8 cellular contexts compared by ENCODE assay signal in genomic region chr1:198678901-198679329, GRCh38. TPM values are rescaled to one million over a fixed set of nuclear protein-coding genes. Genes with fewer than 3 reads are reported as not detected.
DNase-seq lines count a peak whose midpoint lies in the region; ATAC-seq, FAIRE-seq and TF ChIP-seq lines count a peak whose summit lies in the region.

No MANE protein-coding gene starts in this region.

- peak; percentile 44 for ATAC-seq in GM21786 (IDR thresholded peaks at IDR 0.05; ENCODE audit: unreplicated experiment)
- peak; percentile 12 to 32 (median 28) for ATAC-seq in T-cell (replicated peaks in 1 of 4)
- ATAC-seq in natural killer cell treated with Interleukin-12 subunit alpha and Interleukin-12 subunit beta and Interleukin-15 and Interleukin-18, amount 100 ng/mL, for 72 hours = peak; percentile 20 to 21
- ATAC-seq in GM18519 (IDR thresholded peaks at IDR 0.05; ENCODE audit: low FRiP score, unreplicated experiment) = no peak

- no peaks in the 10 kb centered on the region for H3K9me3 ChIP-seq in A673 (ENCODE audit: low read depth, low read length, poor library complexity, severe bottlenecking)

- no peaks in the 10 kb centered on the region for H3K36me3 ChIP-seq in A673 (ENCODE audit: insufficient read depth, low read length, poor library complexity, severe bottlenecking)

- H3K27me3 ChIP-seq in A673 (replicated peaks; ENCODE audit: insufficient read depth, low read depth, low read length, poor library complexity) = no peaks in the 10 kb centered on the region

- no peak overlapping the region for H3K27ac ChIP-seq in A673 (ENCODE audit: low read depth, low read length, poor library complexity, severe bottlenecking)

- TF ChIP-seq CTCF in A673 (conservative IDR thresholded peaks at IDR 0.05; ENCODE audit: low read depth, low read length) = no peak

- peaks cover 26% of the 10 kb centered on the region for H3K36me3 Mint-ChIP-seq in T-cell
- peaks cover 26% of the 10 kb centered on the region for H3K36me3 Mint-ChIP-seq in natural killer cell treated with Interleukin-12 subunit alpha and Interleukin-12 subunit beta and Interleukin-15 and Interleukin-18, amount 100 ng/mL, for 72 hours

- H3K4me3 ChIP-seq in A673 (ENCODE audit: low read depth, low read length, poor library complexity, severe bottlenecking) = no peak overlapping the region

- intact Hi-C loops in A673 (cut with micrococcal nuclease; ENCODE audit: unreplicated experiment) = no loop called here

- BruUV-seq in A673 (replicated peaks; lab: Mats Ljungman, UMichigan) = no TSS peak

- peaks cover 22% of the 10 kb centered on the region for H3K4me1 ChIP-seq in A673 (ENCODE audit: insufficient read depth, low read length, poor library complexity, severe bottlenecking)

- DNase-seq in GM18507 (ENCODE audit: extremely low spot score, insufficient read length, low read depth) (no peak), T-cell (peak in 8 of 34 experiments; percentile 11 to 54 (median 30)), A673 (ENCODE audit: low spot score) (no peak), anterior cingulate cortex (lab: John Stamatoyannopoulos, UW) (no peak), NCI-H748 (lab: John Stamatoyannopoulos, UW; ENCODE audit: unreplicated experiment) (no peak)
- DNase-seq in natural killer cell treated with Interleukin-12 subunit alpha and Interleukin-12 subunit beta and Interleukin-15 and Interleukin-18, amount 100 ng/mL, for 72 hours (ENCODE audit: low spot score) = no peak

- no peaks in the 10 kb centered on the region for H3K27me3 Mint-ChIP-seq in T-cell
- no peaks in the 10 kb centered on the region for H3K27me3 Mint-ChIP-seq in natural killer cell treated with Interleukin-12 subunit alpha and Interleukin-12 subunit beta and Interleukin-15 and Interleukin-18, amount 100 ng/mL, for 72 hours

- H3K4me3 Mint-ChIP-seq in T-cell = peak overlapping the region; percentile 69 to 76 (median 74)
- peak overlapping the region; percentile 65 for H3K4me3 Mint-ChIP-seq in natural killer cell treated with Interleukin-12 subunit alpha and Interleukin-12 subunit beta and Interleukin-15 and Interleukin-18, amount 100 ng/mL, for 72 hours

- CTCF ChIA-PET in T-cell (lab: Charles Lee) = interaction anchor here (0.7 to 1.4 kb wide), 10 partner anchors 9 to 1579 kb away, joined by 3 to 7 read pairs (median 4); no protein-coding TSS in a partner anchor
- CTCF ChIA-PET in A673 (lab: Charles Lee) = no interaction called here

- no peaks in the 10 kb centered on the region for H3K9me3 Mint-ChIP-seq in T-cell
- H3K9me3 Mint-ChIP-seq in natural killer cell treated with Interleukin-12 subunit alpha and Interleukin-12 subunit beta and Interleukin-15 and Interleukin-18, amount 100 ng/mL, for 72 hours = peaks cover 2% of the 10 kb centered on the region

- H3K4me1 Mint-ChIP-seq in T-cell = peaks cover 75 to 89% (median 88%) of the 10 kb centered on the region in 3 donors
- peaks cover 69 to 79% of the 10 kb centered on the region in 2 donors for H3K4me1 Mint-ChIP-seq in natural killer cell treated with Interleukin-12 subunit alpha and Interleukin-12 subunit beta and Interleukin-15 and Interleukin-18, amount 100 ng/mL, for 72 hours (ENCODE audit: low read depth in 2 of 2)

- POLR2A ChIA-PET in T-cell (lab: Charles Lee) (interaction anchor here (0.6 to 2.7 kb wide), 24 partner anchors 9 to 511 kb away, joined by 3 to 12 read pairs (median 5); no protein-coding TSS in a partner anchor), A673 (lab: Charles Lee; ENCODE audit: low non-redundant PET) (no interaction called here)

- H3K27ac Mint-ChIP-seq in T-cell = peak overlapping the region; percentile 91 to 99
- H3K27ac Mint-ChIP-seq in natural killer cell treated with Interleukin-12 subunit alpha and Interleukin-12 subunit beta and Interleukin-15 and Interleukin-18, amount 100 ng/mL, for 72 hours = peak overlapping the region; percentile 94 to 96

- FAIRE-seq in GM18507 (lab: Jason Lieb, UNC) = peak; percentile 91

RNA-seq across cellular contexts. Expression of gene PTPRC, which starts 40.1 kb away (rescaled TPM):
- 100 to 1,000 TPM; 674 to 984 (median 781) TPM for total RNA-seq in T-cell
- 100 to 1,000 TPM; 334 to 761 TPM for total RNA-seq in natural killer cell treated with Interleukin-12 subunit alpha and Interleukin-12 subunit beta and Interleukin-15 and Interleukin-18, amount 100 ng/mL, for 72 hours
- not detected in 2 replicates for total RNA-seq in A673 (2021)

Comparison
In these comparisons a context has a peak if more than half of its experiments do, and no peak if none do; other contexts are left out.
1. RNA of gene PTPRC, which starts 40.1 kb away (total RNA-seq): 674 to 984 TPM in T-cell and 334 to 761 TPM in natural killer cell treated with Interleukin-12 subunit alpha and Interleukin-12 subunit beta and Interleukin-15 and Interleukin-18, amount 100 ng/mL, for 72 hours; not detected in A673; every median in the first group is over 100 times any median in the second.